ENCODE assay signal across 25 cellular contexts in the genomic region with DNA sequence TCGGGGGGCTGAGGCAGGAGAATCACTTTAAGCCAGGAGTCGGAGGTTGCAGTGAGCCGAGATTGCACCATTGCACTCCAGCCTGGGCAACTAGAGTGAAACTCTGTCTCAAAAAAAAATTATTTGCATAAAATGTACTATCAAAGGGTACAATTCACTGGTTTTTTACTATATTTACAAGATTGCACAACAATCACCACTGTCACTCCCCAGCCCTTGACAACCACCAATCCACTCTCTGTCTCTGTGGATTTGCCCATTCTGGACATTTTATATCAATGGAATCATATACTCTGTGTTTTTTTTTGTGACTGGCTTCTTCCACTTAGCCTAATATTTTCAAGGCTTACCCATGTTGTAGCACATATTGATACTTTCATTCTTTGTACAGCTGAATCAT. TPM values are rescaled to one million over a fixed set of nuclear protein-coding genes. Genes with fewer than 3 reads are reported as not detected.
"Had no signal": no experiment of that assay in that cellular context is flagged by ENCODE, and none has a peak within 500 bp of the region (broad histone marks: within the 10 kb centered on the region; RNA-seq: fewer than 3 reads in every experiment).

No MANE protein-coding gene starts in this region.

- H3K9me3 Mint-ChIP-seq: T-cell had no signal

- H3K27ac Mint-ChIP-seq: T-cell had no signal

- H3K27ac ChIP-seq: KMS-11, RWPE1 had no signal

- H3K4me3 Mint-ChIP-seq: T-cell had no signal

- H3K36me3 Mint-ChIP-seq: T-cell had no signal

- DNase-seq: Kasumi-1, MM.1S, NCI-H1092 treated with DMSO at 0.1 percent for 48 hours, NCI-H1436, NCI-H187, NCI-H2029, NCI-H2081 treated with DMSO at 0.1 percent for 48 hours, NCI-H2171, NCI-H226, NCI-H446, NCI-H510A, NCI-H524 treated with DMSO at 0.1 percent for 48 hours, NCI-H69, NCI-H774, PC-3, SHP77, SK-N-SH, SW 1271, T-cell had no signal

- ATAC-seq: Panc1, PC-3, T-cell had no signal

- H3K9me3 ChIP-seq: SK-N-SH had no signal

RNA-seq across cellular contexts. Expression of a gene that starts 18.8 kb away (rescaled TPM):
- total RNA-seq: OCI-LY7 had no signal

RNA-seq across cellular contexts. Expression of a gene that starts 33.8 kb away (rescaled TPM):
- total RNA-seq: HT1080, OCI-LY7, PC-3, SK-MEL-5, T-cell had no signal
